ENCODE assay signal across 31 cellular contexts in the genomic region with DNA sequence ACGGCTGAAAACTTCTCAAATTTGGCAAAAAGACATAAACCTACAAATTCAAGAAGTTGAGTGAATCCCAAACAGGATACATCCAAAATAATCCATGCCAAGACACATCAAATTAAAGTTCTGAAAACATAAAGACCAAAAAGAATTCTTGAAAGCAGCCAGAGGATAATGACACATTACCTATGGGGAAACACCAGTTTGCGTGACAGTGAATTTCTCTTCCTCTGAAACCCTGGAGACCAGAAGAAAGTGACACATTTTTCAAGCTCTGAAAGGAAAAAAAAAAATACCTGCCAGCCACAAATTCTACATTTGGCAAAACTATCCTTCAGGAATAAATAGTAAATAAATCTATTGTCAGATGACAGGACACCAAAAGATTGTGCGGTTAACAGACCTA.
"Had no signal": no experiment of that assay in that cellular context is flagged by ENCODE, and none has a peak within 500 bp of the region (broad histone marks: within the 10 kb centered on the region; RNA-seq: fewer than 3 reads in every experiment).

No MANE protein-coding gene starts in this region.

- DNase-seq: activated CD4-positive, alpha-beta T cell treated with anti-CD3 and anti-CD28 coated beads for 36 hours; activated CD4-positive, alpha-beta T cell treated with anti-CD3 and anti-CD28 coated beads, Interleukin-2, amount 10 ng/mL, durations not matched to agents 7 days and 5 days; activated CD4-positive, alpha-beta T cell treated with anti-CD3 and anti-CD28 coated beads, Interleukin-2, amount 50 U/mL, for 48 hours; activated CD8-positive, alpha-beta T cell treated with anti-CD3 and anti-CD28 coated beads, Interleukin-2, amount 10 ng/mL, durations not matched to agents 7 days and 5 days; activated gamma-delta T cell; activated naive CD4-positive, alpha-beta T cell treated with Interleukin-2 at 50 U/mL for 16 hours; activated naive CD8-positive, alpha-beta T cell treated with anti-CD3 and anti-CD28 coated beads, Interleukin-2, amount 10 ng/mL, durations not matched to agents 7 days and 5 days; activated T-cell treated with anti-CD3 and anti-CD28 coated beads, Interleukin-2, amount 50 U/mL, for 24 hours; amygdala; KG1; MG63; NCI-H1048; NCI-H1105 treated with DMSO at 0.1 percent for 48 hours; NCI-H1436; NCI-H1694 treated with DMSO at 0.1 percent for 48 hours; NCI-H2029; NCI-H345; NCI-H524 treated with DMSO at 0.1 percent for 48 hours; PC-9; SIG-M5; T-helper 1 cell had no signal

- H3K4me3 ChIP-seq: ascending aorta, cardiac muscle cell, MG63, PC-9 had no signal

- H3K27ac ChIP-seq: ascending aorta, cardiac muscle cell, PC-9, RWPE1 had no signal

- H3K4me2 ChIP-seq: PC-9 had no signal

- H3K36me3 ChIP-seq: ascending aorta, cardiac muscle cell, MG63 had no signal

- H2AFZ ChIP-seq: PC-9 had no signal

- ATAC-seq: activated CD4-positive, alpha-beta T cell treated with anti-CD3 and anti-CD28 coated beads for 36 hours; activated CD4-positive, CD25-positive, alpha-beta regulatory T cell treated with anti-CD3 and anti-CD28 coated beads, Interleukin-2, amount 50 U/mL, for 24 hours; activated CD8-positive, alpha-beta T cell treated with anti-CD3 and anti-CD28 coated beads, Interleukin-2, amount 10 ng/mL, durations not matched to agents 7 days and 5 days; Right ventricle myocardium inferior had no signal

- H3K4me1 ChIP-seq: ascending aorta had no signal

- H3K4me3 Mint-ChIP-seq: activated CD4-positive, alpha-beta T cell treated with anti-CD3 and anti-CD28 coated beads for 36 hours; activated CD4-positive, alpha-beta T cell treated with anti-CD3 and anti-CD28 coated beads, Interleukin-2, amount 10 ng/mL, durations not matched to agents 7 days and 5 days; activated CD8-positive, alpha-beta T cell treated with anti-CD3 and anti-CD28 coated beads, Interleukin-2, amount 10 ng/mL, durations not matched to agents 7 days and 5 days; activated naive CD4-positive, alpha-beta T cell treated with anti-CD3 and anti-CD28 coated beads, Interleukin-2, amount 50 U/mL, for 24 hours; activated naive CD8-positive, alpha-beta T cell treated with anti-CD3 and anti-CD28 coated beads, Interleukin-2, amount 10 ng/mL, durations not matched to agents 7 days and 5 days; activated T-cell treated with anti-CD3 and anti-CD28 coated beads, Interleukin-2, amount 50 U/mL, for 24 hours; central memory CD8-positive, alpha-beta T cell had no signal

- H3K27me3 Mint-ChIP-seq: activated naive CD4-positive, alpha-beta T cell treated with anti-CD3 and anti-CD28 coated beads, Interleukin-2, amount 50 U/mL, for 24 hours had no signal

- FAIRE-seq: RCC 7860, TTC549 had no signal

- H3K9me3 ChIP-seq: ascending aorta, MG63 had no signal

- H3K27ac Mint-ChIP-seq: activated CD4-positive, alpha-beta T cell treated with anti-CD3 and anti-CD28 coated beads for 36 hours; activated CD4-positive, alpha-beta T cell treated with anti-CD3 and anti-CD28 coated beads, Interleukin-2, amount 10 ng/mL, durations not matched to agents 7 days and 5 days; activated CD8-positive, alpha-beta T cell treated with anti-CD3 and anti-CD28 coated beads, Interleukin-2, amount 10 ng/mL, durations not matched to agents 7 days and 5 days; activated naive CD4-positive, alpha-beta T cell treated with anti-CD3 and anti-CD28 coated beads, Interleukin-2, amount 50 U/mL, for 24 hours; activated naive CD8-positive, alpha-beta T cell treated with anti-CD3 and anti-CD28 coated beads, Interleukin-2, amount 10 ng/mL, durations not matched to agents 7 days and 5 days; activated T-cell treated with anti-CD3 and anti-CD28 coated beads, Interleukin-2, amount 50 U/mL, for 24 hours; activated T-helper 2 cell treated with anti-CD3 and anti-CD28 coated beads, Interferon-gamma antibody, Interleukin-2, Interleukin-4, amounts not matched to agents 10 μg/mL and 5 μg/mL and 100 μg/mL, durations not matched to agents 14 hours and 24 hours and 36 hours had no signal

- H3K4me1 Mint-ChIP-seq: activated CD4-positive, alpha-beta T cell treated with anti-CD3 and anti-CD28 coated beads for 36 hours; activated CD4-positive, alpha-beta T cell treated with anti-CD3 and anti-CD28 coated beads, Interleukin-2, amount 10 ng/mL, durations not matched to agents 7 days and 5 days; activated naive CD4-positive, alpha-beta T cell treated with anti-CD3 and anti-CD28 coated beads, Interleukin-2, amount 50 U/mL, for 24 hours; activated naive CD8-positive, alpha-beta T cell treated with anti-CD3 and anti-CD28 coated beads, Interleukin-2, amount 10 ng/mL, durations not matched to agents 7 days and 5 days; central memory CD8-positive, alpha-beta T cell had no signal

- H3K9me3 Mint-ChIP-seq: activated CD4-positive, alpha-beta T cell treated with anti-CD3 and anti-CD28 coated beads, Interleukin-2, amount 10 ng/mL, durations not matched to agents 7 days and 5 days; activated naive CD4-positive, alpha-beta T cell treated with anti-CD3 and anti-CD28 coated beads, Interleukin-2, amount 50 U/mL, for 24 hours; activated naive CD8-positive, alpha-beta T cell treated with anti-CD3 and anti-CD28 coated beads, Interleukin-2, amount 10 ng/mL, durations not matched to agents 7 days and 5 days; activated T-cell treated with anti-CD3 and anti-CD28 coated beads, Interleukin-2, amount 50 U/mL, for 24 hours; activated T-helper 2 cell treated with anti-CD3 and anti-CD28 coated beads, Interferon-gamma antibody, Interleukin-2, Interleukin-4, amounts not matched to agents 10 μg/mL and 5 μg/mL and 100 μg/mL, durations not matched to agents 14 hours and 24 hours and 36 hours; central memory CD8-positive, alpha-beta T cell had no signal

- H3K27me3 ChIP-seq: ascending aorta, cardiac muscle cell, MG63 had no signal

- H3K36me3 Mint-ChIP-seq: activated naive CD4-positive, alpha-beta T cell treated with anti-CD3 and anti-CD28 coated beads, Interleukin-2, amount 50 U/mL, for 24 hours; activated naive CD8-positive, alpha-beta T cell treated with anti-CD3 and anti-CD28 coated beads, Interleukin-2, amount 10 ng/mL, durations not matched to agents 7 days and 5 days had no signal
